ENCODE assay signal across 8 cellular contexts in the genomic region with DNA sequence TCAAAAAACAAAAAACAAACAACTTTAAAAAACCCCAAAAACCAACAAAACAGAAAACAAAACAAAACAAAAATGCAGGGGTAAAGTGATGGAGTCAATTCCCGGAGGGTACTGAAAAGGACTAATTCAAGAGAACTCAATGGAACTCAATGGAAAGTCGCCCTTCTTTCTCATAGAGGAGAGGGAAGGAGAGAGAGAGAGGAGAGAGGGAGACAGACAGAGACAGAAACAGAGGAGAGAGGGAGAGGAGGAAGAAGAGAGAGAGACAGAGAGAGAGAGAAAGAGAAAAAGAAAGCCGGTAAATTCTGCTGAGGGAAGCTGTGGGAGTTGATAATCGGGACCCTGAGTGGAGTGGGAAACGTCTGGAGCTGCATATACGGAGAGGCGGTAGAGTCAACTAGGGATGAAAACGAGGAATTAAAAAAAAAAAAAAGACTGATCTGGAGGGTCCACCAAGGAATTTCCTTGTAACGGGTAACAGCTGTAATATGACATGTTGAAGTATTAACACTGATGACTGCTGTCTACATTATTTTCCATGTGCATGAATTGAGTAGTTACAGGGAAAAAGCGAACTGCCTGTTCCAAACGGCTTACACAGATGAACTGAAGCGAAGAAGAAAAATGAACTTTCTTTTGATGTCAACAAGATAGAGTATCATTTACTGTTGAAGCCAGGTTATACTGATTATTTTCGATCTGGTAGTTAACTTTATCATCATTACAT. TPM values are rescaled to one million over a fixed set of nuclear protein-coding genes. Genes with fewer than 3 reads are reported as not detected.
DNase-seq lines count a peak whose midpoint lies in the region; ATAC-seq and TF ChIP-seq lines count a peak whose summit lies in the region.

No MANE protein-coding gene starts in this region.

- DNase-seq in A172 (ENCODE audit: low spot score) (peak; percentile 13), HL-60 (ENCODE audit: low read depth in 1 of 2, low spot score in 1 of 2) (no peak), mammary epithelial cell (no peak), medulla oblongata (ENCODE audit: extremely low spot score) (peak; percentile 35)

- peak overlapping the region; percentile 40 for H3K4me3 ChIP-seq in HL-60 (replicated peaks; ENCODE audit: insufficient read depth, low read length)
- H3K4me3 ChIP-seq in mammary epithelial cell (replicated peaks in 1 of 3; ENCODE audit: insufficient read depth in 1 of 3, low read depth in 2 of 3, low read length in 3 of 3) = peak overlapping the region; percentile 50 to 64 (median 56)

- ATAC-seq in GM21825 (IDR thresholded peaks at IDR 0.05; ENCODE audit: unreplicated experiment) = no peak
- no peak for ATAC-seq in GM19324 (IDR thresholded peaks at IDR 0.05; ENCODE audit: low FRiP score, unreplicated experiment)
- no peak for ATAC-seq in HG02759 (IDR thresholded peaks at IDR 0.05; ENCODE audit: unreplicated experiment)
- ATAC-seq in GM19395 (IDR thresholded peaks at IDR 0.05; ENCODE audit: unreplicated experiment) = no peak

- H4K20me1 ChIP-seq in mammary epithelial cell (ENCODE audit: insufficient read depth, low read length) = no peaks in the 10 kb centered on the region

- no peaks in the 10 kb centered on the region for H3K79me2 ChIP-seq in mammary epithelial cell (ENCODE audit: insufficient read depth, low read length)

- peak overlapping the region; percentile 74 for H2AFZ ChIP-seq in mammary epithelial cell (ENCODE audit: low read depth, low read length)

- TSS peak; percentile 28 for BruUV-seq in mammary epithelial cell (replicated peaks; lab: Mats Ljungman, UMichigan)

- H3K36me3 ChIP-seq in mammary epithelial cell (ENCODE audit: insufficient read depth, low read length) = no peaks in the 10 kb centered on the region

- H3K9me3 ChIP-seq in mammary epithelial cell (replicated peaks; ENCODE audit: insufficient read depth, low read length) = no peaks in the 10 kb centered on the region

- TF ChIP-seq CTCF in HL-60 (IDR thresholded peaks at IDR 0.05; ENCODE audit: insufficient read depth, low read length) = no peak
- no peak for TF ChIP-seq CTCF in mammary epithelial cell (conservative IDR thresholded peaks at IDR 0.05 in 1 of 2, IDR thresholded peaks at IDR 0.05 in 1 of 2; ENCODE audit: extremely low read depth in 1 of 2, insufficient read depth in 1 of 2, low read depth in 1 of 2, low read length in 2 of 2)

- H3K4me1 ChIP-seq in mammary epithelial cell (ENCODE audit: insufficient read depth, low read length) = peaks cover 22% of the 10 kb centered on the region

- peak overlapping the region; percentile 91 for H3K4me2 ChIP-seq in mammary epithelial cell (ENCODE audit: insufficient read depth, low read depth, low read length)

- H3K27ac ChIP-seq in HL-60 (replicated peaks) (peak overlapping the region; percentile 54), mammary epithelial cell (ENCODE audit: insufficient read depth, low read depth, low read length) (peak overlapping the region; percentile 75)

- no peaks in the 10 kb centered on the region for H3K27me3 ChIP-seq in HL-60 (ENCODE audit: insufficient read depth, poor library complexity, severe bottlenecking)
- no peaks in the 10 kb centered on the region for H3K27me3 ChIP-seq in mammary epithelial cell (ENCODE audit: insufficient read depth, low read length)

- H3K9ac ChIP-seq in mammary epithelial cell (ENCODE audit: insufficient read depth, low read length) = peak overlapping the region; percentile 68

- CTCF ChIA-PET in mammary epithelial cell (lab: Charles Lee; ENCODE audit: low non-redundant PET) = no interaction called here

- dilution Hi-C loops in mammary epithelial cell (cut with HindIII; ENCODE audit: low sequenced_read_pairs) = no loop called here

- whole genome bisulfite sequencing in mammary epithelial cell (ENCODE audit: low coverage, missing lambda C conversion rate) = 13% methylated on average over 13 of the region's 13 CpGs

- intact Hi-C loops in mammary epithelial cell (cut with micrococcal nuclease) = loop anchor here (5.0 kb wide), 1 partner anchor 66 kb away; a partner anchor contains a TSS

- in situ Hi-C loops in mammary epithelial cell (cut with MboI; ENCODE audit: low sequenced_read_pairs in 2 of 2) = no loop called here

RNA-seq across cellular contexts. Expression of a gene that starts 1.0 kb away (rescaled TPM):
- total RNA-seq in A172 (2014; rRNA removed; shearing (Covaris generic)) = 1.7 and 2.0 TPM in 2 replicates
- total RNA-seq in mammary epithelial cell = under 1 TPM; 0.17 to 0.89 TPM
- polyA plus RNA-seq in mammary epithelial cell = 0.94 TPM
- polyA minus RNA-seq in mammary epithelial cell = not detected

RNA-seq across cellular contexts. Expression of a gene that starts 4.6 kb away (rescaled TPM):
- 28.9 and 31.3 TPM in 2 replicates for total RNA-seq in A172 (2014; rRNA removed; shearing (Covaris generic))
- total RNA-seq in mammary epithelial cell = 10 to 100 TPM in 1 of 2 donors, 1 to 10 TPM in 1; 5.3 to 27.0 TPM
- 25.7 TPM for polyA plus RNA-seq in mammary epithelial cell
- 24.4 TPM for polyA minus RNA-seq in mammary epithelial cell

RNA-seq across cellular contexts. Expression of a gene that starts 17.2 kb away (rescaled TPM):
- total RNA-seq in A172 (2014; rRNA removed; shearing (Covaris generic)) = 4.9 and 7.7 TPM in 2 replicates
- 10 to 100 TPM; 11.9 to 15.8 TPM for total RNA-seq in mammary epithelial cell
- polyA plus RNA-seq in mammary epithelial cell = 5.5 TPM
- 20.7 TPM for polyA minus RNA-seq in mammary epithelial cell

RNA-seq across cellular contexts. Expression of a gene that starts 58.4 kb away (rescaled TPM):
- 0.03 and 0.14 TPM in 2 replicates for total RNA-seq in A172 (2014; rRNA removed; shearing (Covaris generic))
- total RNA-seq in mammary epithelial cell = 10 to 100 TPM; 31.7 to 58.0 TPM
- 17.7 TPM for polyA plus RNA-seq in mammary epithelial cell
- 54.9 TPM for polyA minus RNA-seq in mammary epithelial cell

Comparison
In these comparisons a context has a peak if more than half of its experiments do, and no peak if none do; other contexts are left out.
1. DNase-seq: peak in A172 (single experiment) and medulla oblongata (single experiment); none in HL-60 (0 of 2) and mammary epithelial cell (single experiment).